15 cellular contexts compared by ENCODE assay signal in the genomic region with DNA sequence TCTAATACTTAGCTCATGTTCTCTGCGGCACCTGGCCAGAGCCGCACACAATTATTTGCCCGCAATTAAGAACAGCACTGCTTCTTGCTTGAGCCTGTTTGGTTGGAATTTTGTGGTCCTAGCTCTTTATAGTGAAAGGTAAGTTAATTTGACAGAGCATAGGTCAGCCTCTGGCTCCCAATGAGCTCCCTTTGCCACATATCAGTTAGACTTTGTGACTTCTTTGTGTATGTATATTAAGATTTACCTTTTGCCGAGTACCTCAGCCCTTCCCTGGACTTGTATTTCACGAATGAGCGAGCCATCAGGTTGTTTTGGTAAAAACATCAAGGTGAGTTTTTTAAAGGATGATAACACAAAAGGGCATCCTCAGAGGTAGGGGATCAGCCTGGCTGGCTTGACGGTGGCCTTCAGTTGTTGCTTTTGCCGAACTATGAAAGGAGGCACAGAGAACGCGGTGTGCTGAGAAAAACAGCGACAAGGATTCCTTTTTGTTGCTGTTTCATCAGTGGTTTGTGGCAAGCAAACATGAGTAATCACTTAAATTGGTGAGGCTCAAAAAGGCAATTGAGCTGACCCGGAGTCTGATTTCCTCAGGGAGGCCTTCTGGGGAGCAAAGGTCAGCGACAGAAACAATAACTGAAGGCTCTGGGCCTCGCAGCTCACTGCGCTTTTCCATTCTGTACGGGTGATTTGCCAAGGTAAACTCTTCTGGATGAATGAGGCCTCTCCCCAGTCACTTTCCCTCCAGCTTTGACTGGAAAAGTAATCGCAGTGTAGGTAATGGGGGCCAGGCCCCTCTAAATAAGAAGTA.
DNase-seq lines count a peak whose midpoint lies in the region; TF ChIP-seq lines count a peak whose summit lies in the region.
"Had no signal": no experiment of that assay in that cellular context is flagged by ENCODE, and none has a peak within 500 bp of the region (broad histone marks: within the 10 kb centered on the region; RNA-seq: fewer than 3 reads in every experiment).

No MANE protein-coding gene starts in this region.

- TF ChIP-seq CTCF in astrocyte of the spinal cord (IDR thresholded peaks at IDR 0.05; ENCODE audit: low read depth, low read length), result no peak

- H3K27ac Mint-ChIP-seq in activated naive CD8-positive, alpha-beta T cell treated with anti-CD3 and anti-CD28 coated beads for 36 hours, result no peak overlapping the region
- H3K27ac Mint-ChIP-seq: activated B cell treated with CpG ODN at 0.5 μM for 24 hours; activated naive CD4-positive, alpha-beta T cell treated with anti-CD3 and anti-CD28 coated beads for 36 hours had no signal

- H3K4me3 ChIP-seq in astrocyte of the spinal cord (ENCODE audit: low read depth, low read length), result no peak overlapping the region
- H3K4me3 ChIP-seq: pancreas, Peyer's patch, tibial artery had no signal

- H3K4me3 Mint-ChIP-seq in activated naive CD8-positive, alpha-beta T cell treated with anti-CD3 and anti-CD28 coated beads for 36 hours, result no peak overlapping the region
- H3K4me3 Mint-ChIP-seq: activated B cell treated with CpG ODN at 0.5 μM for 24 hours; activated naive CD4-positive, alpha-beta T cell treated with anti-CD3 and anti-CD28 coated beads for 36 hours had no signal

- no peaks in the 10 kb centered on the region for H3K4me1 Mint-ChIP-seq in activated naive CD8-positive, alpha-beta T cell treated with anti-CD3 and anti-CD28 coated beads for 36 hours
- H3K4me1 Mint-ChIP-seq: activated B cell treated with CpG ODN at 0.5 μM for 24 hours had no signal

- H3K27me3 Mint-ChIP-seq in activated naive CD8-positive, alpha-beta T cell treated with anti-CD3 and anti-CD28 coated beads for 36 hours, result peaks cover 9% of the 10 kb centered on the region
- H3K27me3 Mint-ChIP-seq: activated B cell treated with CpG ODN at 0.5 μM for 24 hours had no signal

- peak; percentile 15 for DNase-seq in HT1080 (ENCODE audit: low read depth)
- DNase-seq in astrocyte of the spinal cord (ENCODE audit: low read depth, low spot score), result peak; percentile 78
- peak; percentile 59 for DNase-seq in iris pigment epithelial cell (ENCODE audit: low read depth)
- peak; percentile 72 for DNase-seq in renal cortical epithelial cell (ENCODE audit: low read depth)
- DNase-seq in NCI-H2171 treated with DMSO at 0.1 percent for 48 hours (lab: John Stamatoyannopoulos, UW), result no peak
- DNase-seq in KG1 (lab: John Stamatoyannopoulos, UW), result no peak
- no peak for DNase-seq in activated naive CD8-positive, alpha-beta T cell treated with anti-CD3 and anti-CD28 coated beads for 36 hours
- no peak for DNase-seq in CD1c-positive myeloid dendritic cell (ENCODE audit: extremely low spot score)
- DNase-seq: activated B cell treated with CpG ODN at 0.5 μM for 24 hours; activated naive CD4-positive, alpha-beta T cell treated with anti-CD3 and anti-CD28 coated beads for 36 hours; NCI-H1105; NCI-H524 treated with DMSO at 0.1 percent for 48 hours; pancreas; tibial artery had no signal

- peaks cover 5% of the 10 kb centered on the region for H3K9me3 Mint-ChIP-seq in activated naive CD8-positive, alpha-beta T cell treated with anti-CD3 and anti-CD28 coated beads for 36 hours
- H3K9me3 Mint-ChIP-seq: activated naive CD4-positive, alpha-beta T cell treated with anti-CD3 and anti-CD28 coated beads for 36 hours had no signal

- H3K36me3 Mint-ChIP-seq in activated naive CD8-positive, alpha-beta T cell treated with anti-CD3 and anti-CD28 coated beads for 36 hours, result no peaks in the 10 kb centered on the region

- in situ Hi-C loops in astrocyte of the spinal cord (cut with HindIII; ENCODE audit: low sequenced_read_pairs), result no loop called here

Comparison
In these comparisons a context has a peak if more than half of its experiments do, and no peak if none do; other contexts are left out.
1. DNase-seq: peak in HT1080 (single experiment), astrocyte of the spinal cord (single experiment), iris pigment epithelial cell (single experiment) and renal cortical epithelial cell (single experiment); none in NCI-H2171 treated with DMSO at 0.1 percent for 48 hours (single experiment), KG1 (single experiment), activated naive CD8-positive, alpha-beta T cell treated with anti-CD3 and anti-CD28 coated beads for 36 hours (single experiment) and CD1c-positive myeloid dendritic cell (single experiment).